In genomic region chr19:5931251-5931650, GRCh38 we compare ENCODE assay signal across 22 cellular contexts.
"Had no signal": no experiment of that assay in that cellular context is flagged by ENCODE, and none has a peak within 500 bp of the region (broad histone marks: within the 10 kb centered on the region; RNA-seq: fewer than 3 reads in every experiment).

No MANE protein-coding gene starts in this region.

- H2AFZ ChIP-seq: parathyroid adenoma had no signal

- H3K9me3 ChIP-seq: esophagus muscularis mucosa, gastroesophageal sphincter, lower lobe of right lung, prostate gland, suprapubic skin, tibial nerve had no signal

- H3K27ac Mint-ChIP-seq: effector memory CD8-positive, alpha-beta T cell; memory B cell; mesothelial cell of epicardium; natural killer cell treated with Interleukin-12 subunit alpha and Interleukin-12 subunit beta and Interleukin-15 and Interleukin-18, amount 100 ng/mL, for 72 hours had no signal

- H3K27ac ChIP-seq: epithelial cell of prostate, esophagus muscularis mucosa, gastroesophageal sphincter, lower lobe of right lung, parathyroid adenoma, prostate gland, suprapubic skin had no signal

- H3K27me3 Mint-ChIP-seq: effector memory CD8-positive, alpha-beta T cell; memory B cell; natural killer cell treated with Interleukin-12 subunit alpha and Interleukin-12 subunit beta and Interleukin-15 and Interleukin-18, amount 100 ng/mL, for 72 hours had no signal

- H3K9ac ChIP-seq: parathyroid adenoma had no signal

- H3K27me3 ChIP-seq: esophagus muscularis mucosa, gastroesophageal sphincter, suprapubic skin, tibial nerve had no signal

- DNase-seq: central memory CD4-positive, alpha-beta T cell; cortex of kidney; effector memory CD8-positive, alpha-beta T cell; foreskin fibroblast; glutamatergic neuron; islet precursor cell; lower lobe of right lung; retina; stimulated activated CD4-positive, alpha-beta T cell treated with anti-CD3 and anti-CD28 coated beads, Interleukin-2, amount 100 ng/mL, for 48 hours; stimulated activated naive CD4-positive, alpha-beta T cell treated with Interleukin-2 at 50 U/mL for 16 hours had no signal

- H3K9me3 Mint-ChIP-seq: effector memory CD8-positive, alpha-beta T cell; memory B cell; mesothelial cell of epicardium; natural killer cell treated with Interleukin-12 subunit alpha and Interleukin-12 subunit beta and Interleukin-15 and Interleukin-18, amount 100 ng/mL, for 72 hours had no signal

- H3K4me1 ChIP-seq: parathyroid adenoma, prostate gland had no signal

- H3K4me3 ChIP-seq: esophagus muscularis mucosa, gastroesophageal sphincter, lower lobe of right lung, prostate gland, smooth muscle cell, suprapubic skin, tibial nerve had no signal

- H3K4me2 ChIP-seq: smooth muscle cell had no signal

- ATAC-seq: effector memory CD8-positive, alpha-beta T cell; gastroesophageal sphincter; left lobe of liver; lower lobe of right lung; natural killer cell treated with Interleukin-12 subunit alpha and Interleukin-12 subunit beta and Interleukin-15 and Interleukin-18, amount 100 ng/mL, for 72 hours had no signal

- H3K4me3 Mint-ChIP-seq: effector memory CD8-positive, alpha-beta T cell; memory B cell; mesothelial cell of epicardium; natural killer cell treated with Interleukin-12 subunit alpha and Interleukin-12 subunit beta and Interleukin-15 and Interleukin-18, amount 100 ng/mL, for 72 hours had no signal
